Comparison of ENCODE assay signal across 3 cellular contexts in genomic region chr12:14736441-14736840, GRCh38. TPM values are rescaled to one million over a fixed set of nuclear protein-coding genes. Genes with fewer than 3 reads are reported as not detected.
"Had no signal": no experiment of that assay in that cellular context is flagged by ENCODE, and none has a peak within 500 bp of the region (broad histone marks: within the 10 kb centered on the region; RNA-seq: fewer than 3 reads in every experiment).

No MANE protein-coding gene starts in this region.

RNA-seq across cellular contexts. Expression of gene GUCY2C, which starts 40.0 kb away (rescaled TPM):
- total RNA-seq: HT-29, HT1080, IMR-90 had no signal
- polyA plus RNA-seq: IMR-90 had no signal
